Comparison of ENCODE assay signal across 14 cellular contexts in genomic region chr12:49801141-49802063, GRCh38.
"Had no signal": no experiment of that assay in that cellular context is flagged by ENCODE, and none has a peak within 500 bp of the region (broad histone marks: within the 10 kb centered on the region; RNA-seq: fewer than 3 reads in every experiment).

No MANE protein-coding gene starts in this region.

- DNase-seq: activated CD4-positive, alpha-beta T cell treated with anti-CD3 and anti-CD28 coated beads, Interleukin-2, amount 10 ng/mL, durations not matched to agents 24 days and 14 days; activated CD8-positive, alpha-beta memory T cell treated with anti-CD3 and anti-CD28 coated beads for 24 hours; activated naive CD4-positive, alpha-beta T cell treated with Interleukin-2 at 50 U/mL for 16 hours; activated naive CD8-positive, alpha-beta T cell treated with anti-CD3 and anti-CD28 coated beads, Interleukin-2, amount 50 U/mL, for 24 hours; central memory CD4-positive, alpha-beta T cell; effector memory CD8-positive, alpha-beta T cell; hypothalamus; kidney glomerular epithelial cell; midbrain; T-helper 17 cell; transverse colon had no signal

- H3K4me1 ChIP-seq: transverse colon had no signal

- H3K4me3 ChIP-seq: lung, transverse colon had no signal

- H3K27ac ChIP-seq: transverse colon had no signal

- ATAC-seq: activated naive CD8-positive, alpha-beta T cell treated with anti-CD3 and anti-CD28 coated beads, Interleukin-2, amount 50 U/mL, for 24 hours; effector memory CD8-positive, alpha-beta T cell; stimulated activated memory B cell treated with anti-CD40 and anti-IgM and Interleukin-4, amounts not matched to agents 10 μg/mL and 1 μg/mL and 100 μg/mL, for 72 hours; T-helper 17 cell; WTC11 had no signal

- H3K27me3 ChIP-seq: transverse colon had no signal

- H3K9me3 ChIP-seq: transverse colon had no signal
